8 cellular contexts compared by ENCODE assay signal in genomic region chr14:41605550-41606248, GRCh38. TPM values are rescaled to one million over a fixed set of nuclear protein-coding genes. Genes with fewer than 3 reads are reported as not detected.
DNase-seq lines count a peak whose midpoint lies in the region; ATAC-seq and TF ChIP-seq lines count a peak whose summit lies in the region.

No MANE protein-coding gene starts in this region.

- no peaks in the 10 kb centered on the region for H3K9me3 Mint-ChIP-seq in neural progenitor cell
- no peaks in the 10 kb centered on the region for H3K9me3 Mint-ChIP-seq in natural killer cell

- H3K27ac ChIP-seq in esophagus squamous epithelium = peak overlapping the region in 3 of 4 donors; percentile 67 to 82 (median 70)
- H3K27ac ChIP-seq in neural progenitor cell = no peak overlapping the region

- H4K20me1 ChIP-seq in neural progenitor cell (ENCODE audit: low read depth) = peaks cover 21% of the 10 kb centered on the region

- H3K4me3 Mint-ChIP-seq in neural progenitor cell (peak overlapping the region; percentile 85), natural killer cell (no peak overlapping the region)

- intact Hi-C loops in esophagus squamous epithelium (cut with DNase I) (no loop called here), natural killer cell (cut with micrococcal nuclease) (no loop called here)

- H3K27me3 Mint-ChIP-seq in neural progenitor cell (ENCODE audit: insufficient read depth, low read depth) (peaks cover 39% of the 10 kb centered on the region), natural killer cell (ENCODE audit: low read depth in 2 of 2) (peaks cover 38 to 39% of the 10 kb centered on the region in 2 donors)

- H3K4me1 ChIP-seq in esophagus squamous epithelium (peaks cover 5 to 44% (median 8%) of the 10 kb centered on the region in 3 donors), neural progenitor cell (peaks cover 15% of the 10 kb centered on the region)

- peak; percentile 80 for DNase-seq in H7
- peak; percentile 71 for DNase-seq in NCI-H524 treated with DMSO at 0.1 percent for 48 hours (lab: John Stamatoyannopoulos, UW)
- DNase-seq in esophagus squamous epithelium (lab: John Stamatoyannopoulos, UW) = no peak
- DNase-seq in neural progenitor cell (ENCODE audit: low spot score) = peak; percentile 75
- DNase-seq in SKM-1 treated with dmso at 0.1 percent for 144 hours (lab: John Stamatoyannopoulos, UW; ENCODE audit: unreplicated experiment) = no peak
- DNase-seq in NK-92 (lab: John Stamatoyannopoulos, UW; ENCODE audit: unreplicated experiment) = no peak
- DNase-seq in natural killer cell = no peak

- H3K36me3 Mint-ChIP-seq in neural progenitor cell = no peaks in the 10 kb centered on the region
- peaks cover 16% of the 10 kb centered on the region for H3K36me3 Mint-ChIP-seq in natural killer cell

- no peaks in the 10 kb centered on the region for H3K79me2 ChIP-seq in neural progenitor cell (ENCODE audit: low read depth)

- peaks cover 16% of the 10 kb centered on the region for H3F3A ChIP-seq in neural progenitor cell (ENCODE audit: low read depth)

- TF ChIP-seq CTCF in esophagus squamous epithelium (IDR thresholded peaks at IDR 0.05) (no peak), neural progenitor cell (IDR thresholded peaks at IDR 0.05) (no peak), natural killer cell (IDR thresholded peaks at IDR 0.05) (no peak)

- 4 to 9% methylated on average over 11 to 18 of the region's 23 CpGs for WGBS in esophagus squamous epithelium, 2 donors

- no peak overlapping the region for H3K9ac ChIP-seq in neural progenitor cell

- no peaks in the 10 kb centered on the region for H3K36me3 ChIP-seq in H7 (replicated peaks; ENCODE audit: control insufficient read depth, insufficient read depth, low read length)
- H3K36me3 ChIP-seq in esophagus squamous epithelium = no peaks in the 10 kb centered on the region
- H3K36me3 ChIP-seq in neural progenitor cell = no peaks in the 10 kb centered on the region

- H3K27ac Mint-ChIP-seq in neural progenitor cell = no peak overlapping the region
- H3K27ac Mint-ChIP-seq in natural killer cell = no peak overlapping the region

- no peak for TF ChIP-seq POLR2A in esophagus squamous epithelium (IDR thresholded peaks at IDR 0.05)

- H3K4me2 ChIP-seq in neural progenitor cell = peak overlapping the region; percentile 89

- ATAC-seq in GM21576 (IDR thresholded peaks at IDR 0.05; ENCODE audit: unreplicated experiment) = no peak
- no peak for ATAC-seq in natural killer cell

- peaks cover 46% of the 10 kb centered on the region for H3K4me1 Mint-ChIP-seq in neural progenitor cell
- no peaks in the 10 kb centered on the region for H3K4me1 Mint-ChIP-seq in natural killer cell

- H3K4me3 ChIP-seq in H7 (ENCODE audit: insufficient read depth, low read depth, low read length) (peak overlapping the region; percentile 60), esophagus squamous epithelium (peak overlapping the region in 3 of 4 donors; percentile 43 to 70 (median 56)), neural progenitor cell (peak overlapping the region; percentile 71)

- no peaks in the 10 kb centered on the region for H3K9me3 ChIP-seq in esophagus squamous epithelium
- no peaks in the 10 kb centered on the region for H3K9me3 ChIP-seq in neural progenitor cell (ENCODE audit: low read depth)

- H2AFZ ChIP-seq in neural progenitor cell (replicated peaks) = peak overlapping the region; percentile 96

- peaks cover 30% of the 10 kb centered on the region for H3K27me3 ChIP-seq in H7 (ENCODE audit: control insufficient read depth, insufficient read depth, low read length)
- H3K27me3 ChIP-seq in esophagus squamous epithelium = peaks cover 9 to 75% (median 15%) of the 10 kb centered on the region in 4 donors
- peaks cover 86% of the 10 kb centered on the region for H3K27me3 ChIP-seq in neural progenitor cell

RNA-seq across cellular contexts. Expression of gene LRFN5, which starts 1.0 kb away (rescaled TPM):
- total RNA-seq in H7 (2014; rRNA removed; shearing (Covaris generic)) = 5.4 and 7.5 TPM in 2 replicates
- 1 to 10 TPM in 1 of 4 donors, under 1 TPM in 3; 0.13 to 1.3 (median 0.43) TPM for total RNA-seq in esophagus squamous epithelium
- total RNA-seq in neural progenitor cell (ENCODE audit: low replicate concordance) = 0.12 and 0.49 TPM in 2 replicates
- total RNA-seq in natural killer cell = not detected

Comparison
In these comparisons a context has a peak if more than half of its experiments do, and no peak if none do; other contexts are left out.
1. DNase-seq: peak in H7 (single experiment), NCI-H524 treated with DMSO at 0.1 percent for 48 hours (single experiment) and neural progenitor cell (single experiment); none in esophagus squamous epithelium (single experiment), SKM-1 treated with dmso at 0.1 percent for 144 hours (single experiment), NK-92 (single experiment) and natural killer cell (single experiment).
2. Peak in every context shown above with its lines, with median percentiles within 50 percentile points of each other: H3K4me3 ChIP-seq.